Comparison of ENCODE assay signal across 8 cellular contexts in the genomic region with DNA sequence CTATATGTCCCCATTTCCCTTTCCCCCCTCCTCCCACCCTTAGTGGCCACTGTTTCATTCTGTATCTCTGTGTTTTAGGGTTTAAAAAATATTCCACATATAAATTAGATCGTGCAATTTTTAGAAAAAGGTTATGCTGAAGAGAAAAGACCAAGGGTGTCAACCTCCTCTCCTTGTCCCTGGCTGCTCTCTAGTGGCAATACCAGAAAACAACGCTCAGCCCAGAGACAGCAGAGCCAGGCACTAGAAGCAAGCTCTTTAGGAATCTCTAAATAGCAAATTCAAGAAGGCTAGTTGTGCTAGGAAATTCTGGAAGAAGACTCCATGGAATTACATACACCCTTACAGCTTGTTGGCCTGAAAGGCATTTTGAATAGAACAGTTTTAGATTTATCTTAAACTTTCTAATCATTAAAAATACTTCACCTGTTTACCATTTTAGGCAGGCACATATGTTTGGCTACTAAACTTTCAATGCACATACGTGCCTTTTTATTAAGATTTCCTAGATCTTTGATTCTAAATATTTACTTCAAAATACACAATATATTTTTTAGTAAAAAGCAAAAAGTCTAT. TPM values are rescaled to one million over a fixed set of nuclear protein-coding genes. Genes with fewer than 3 reads are reported as not detected.
A peak's percentile ranks its signal among the peaks of the same experiment; 100 is the strongest.
DNase-seq lines count a peak whose midpoint lies in the region; ATAC-seq and TF ChIP-seq lines count a peak whose summit lies in the region.

No MANE protein-coding gene starts in this region.

- ATAC-seq in HG03575 (IDR thresholded peaks at IDR 0.05; ENCODE audit: extremely low read depth, insufficient number of reproducible peaks, low FRiP score, unreplicated experiment) (peak; percentile 58), left lobe of liver (peak; percentile 91), HG03095 (IDR thresholded peaks at IDR 0.05; ENCODE audit: unreplicated experiment) (no peak)

- no peaks in the 10 kb centered on the region for H3K27me3 Mint-ChIP-seq in chondrocyte (ENCODE audit: low read depth)

- H3K27me3 ChIP-seq in uterus: no peaks in the 10 kb centered on the region

- DNase-seq in DMS153 (lab: John Stamatoyannopoulos, UW): peak; percentile 6
- DNase-seq in GM19238 (ENCODE audit: insufficient read length, low spot score): peak; percentile 37
- DNase-seq in RKO (ENCODE audit: low spot score): peak; percentile 62
- DNase-seq in chondrocyte (ENCODE audit: low spot score): no peak
- no peak for DNase-seq in left lobe of liver (ENCODE audit: low spot score)
- peak; percentile 36 to 40 for DNase-seq in uterus

- TF ChIP-seq CTCF in chondrocyte (IDR thresholded peaks at IDR 0.05) (peak; percentile 88), uterus (IDR thresholded peaks at IDR 0.05) (peak; percentile 39 to 63 (median 48))

- no peak overlapping the region for H3K27ac ChIP-seq in uterus

- no peak overlapping the region for H3K4me3 ChIP-seq in uterus

- no peaks in the 10 kb centered on the region for H3K4me1 ChIP-seq in uterus

- no peak overlapping the region for H3K27ac Mint-ChIP-seq in chondrocyte (ENCODE audit: unreplicated experiment)

- no peaks in the 10 kb centered on the region for H3K9me3 ChIP-seq in uterus

- no peaks in the 10 kb centered on the region for H3K36me3 ChIP-seq in uterus

- peaks cover 26% of the 10 kb centered on the region for H3K4me1 Mint-ChIP-seq in chondrocyte (ENCODE audit: low read depth)

- H3K36me3 Mint-ChIP-seq in chondrocyte (ENCODE audit: low read depth): no peaks in the 10 kb centered on the region

- intact Hi-C loops in uterus (cut with DNase I; ENCODE audit: low total_unique reads): no loop called here

- TF ChIP-seq POLR2A in uterus (IDR thresholded peaks at IDR 0.05): no peak

- H3K9me3 Mint-ChIP-seq in chondrocyte (ENCODE audit: low read depth): no peaks in the 10 kb centered on the region

- no peak overlapping the region for H3K4me3 Mint-ChIP-seq in chondrocyte (ENCODE audit: unreplicated experiment)

RNA-seq across cellular contexts. Expression of gene RASGRP3, which starts 35.1 kb away (rescaled TPM):
- total RNA-seq in chondrocyte (3.0 to 3.7 TPM (median 3.0 TPM) in 3 replicates), left lobe of liver (3.8 TPM), uterus (10 to 100 TPM in 2 of 4 donors, 1 to 10 TPM in 2; 2.6 to 42.7 (median 8.6) TPM)

Comparison
In these comparisons a context has a peak if more than half of its experiments do, and no peak if none do; other contexts are left out.
1. DNase-seq: peak in DMS153 (single experiment), GM19238 (single experiment), RKO (single experiment) and uterus (2 of 2); none in chondrocyte (single experiment) and left lobe of liver (single experiment).